13 cellular contexts compared by ENCODE assay signal in genomic region chr16:73916839-73917594, GRCh38.
"Had no signal": no experiment of that assay in that cellular context is flagged by ENCODE, and none has a peak within 500 bp of the region (broad histone marks: within the 10 kb centered on the region; RNA-seq: fewer than 3 reads in every experiment).

No MANE protein-coding gene starts in this region.

- H3K27ac ChIP-seq: parathyroid adenoma, spleen, tibial nerve had no signal

- DNase-seq: activated CD4-positive, alpha-beta T cell treated with anti-CD3 and anti-CD28 coated beads, Interleukin-2, amount 10 ng/mL, durations not matched to agents 7 days and 5 days; activated CD8-positive, alpha-beta memory T cell treated with anti-CD3 and anti-CD28 coated beads for 24 hours; activated naive CD4-positive, alpha-beta T cell treated with anti-CD3 and anti-CD28 coated beads for 36 hours; dermis blood vessel endothelial cell; islet precursor cell; spleen; stimulated activated CD4-positive, alpha-beta T cell treated with anti-CD3 and anti-CD28 coated beads, Interleukin-1b, Interleukin-23, amount 100 ng/mL, for 48 hours had no signal

- H3K4me3 ChIP-seq: spleen, tibial nerve had no signal

- ATAC-seq: activated T-helper 17 cell treated with anti-CD3 and anti-CD28 coated beads, Interleukin-2, amount 50 U/mL, for 72 hours; stimulated activated memory B cell treated with anti-CD40 and anti-IgM and Interleukin-4, amounts not matched to agents 10 μg/mL and 1 μg/mL and 100 μg/mL, for 72 hours; WTC11 had no signal

- H2AFZ ChIP-seq: parathyroid adenoma had no signal

- H3K4me3 Mint-ChIP-seq: activated CD4-positive, alpha-beta T cell treated with anti-CD3 and anti-CD28 coated beads, Interleukin-2, amount 10 ng/mL, durations not matched to agents 7 days and 5 days; activated naive CD4-positive, alpha-beta T cell treated with anti-CD3 and anti-CD28 coated beads for 36 hours; activated T-helper 17 cell treated with anti-CD3 and anti-CD28 coated beads, Interleukin-2, amount 50 U/mL, for 72 hours; stimulated activated memory B cell treated with anti-CD40 and anti-IgM and Interleukin-4, amounts not matched to agents 10 μg/mL and 1 μg/mL and 100 μg/mL, for 72 hours; T-helper 1 cell treated with Interleukin-12 subunit alpha and Interleukin-12 subunit beta and Interleukin-4 antibody, amounts not matched to agents 30 μg/mL and 1 μg/mL, for 36 hours; WTC11 had no signal

- H3K4me1 Mint-ChIP-seq: activated CD4-positive, alpha-beta T cell treated with anti-CD3 and anti-CD28 coated beads, Interleukin-2, amount 10 ng/mL, durations not matched to agents 7 days and 5 days; activated T-helper 17 cell treated with anti-CD3 and anti-CD28 coated beads, Interleukin-2, amount 50 U/mL, for 72 hours; stimulated activated memory B cell treated with anti-CD40 and anti-IgM and Interleukin-4, amounts not matched to agents 10 μg/mL and 1 μg/mL and 100 μg/mL, for 72 hours had no signal

- H3K36me3 ChIP-seq: spleen, tibial nerve had no signal

- H3K79me2 ChIP-seq: parathyroid adenoma had no signal

- H3K27ac Mint-ChIP-seq: activated CD4-positive, alpha-beta T cell treated with anti-CD3 and anti-CD28 coated beads, Interleukin-2, amount 10 ng/mL, durations not matched to agents 7 days and 5 days; activated naive CD4-positive, alpha-beta T cell treated with anti-CD3 and anti-CD28 coated beads for 36 hours; activated T-helper 17 cell treated with anti-CD3 and anti-CD28 coated beads, Interleukin-2, amount 50 U/mL, for 72 hours; stimulated activated memory B cell treated with anti-CD40 and anti-IgM and Interleukin-4, amounts not matched to agents 10 μg/mL and 1 μg/mL and 100 μg/mL, for 72 hours; T-helper 1 cell treated with Interleukin-12 subunit alpha and Interleukin-12 subunit beta and Interleukin-4 antibody, amounts not matched to agents 30 μg/mL and 1 μg/mL, for 36 hours; WTC11 had no signal

- H3K9ac ChIP-seq: parathyroid adenoma had no signal

- H3K36me3 Mint-ChIP-seq: stimulated activated memory B cell treated with anti-CD40 and anti-IgM and Interleukin-4, amounts not matched to agents 10 μg/mL and 1 μg/mL and 100 μg/mL, for 72 hours; WTC11 had no signal

- H3K9me3 Mint-ChIP-seq: activated CD4-positive, alpha-beta T cell treated with anti-CD3 and anti-CD28 coated beads, Interleukin-2, amount 10 ng/mL, durations not matched to agents 7 days and 5 days; activated naive CD4-positive, alpha-beta T cell treated with anti-CD3 and anti-CD28 coated beads for 36 hours; activated T-helper 17 cell treated with anti-CD3 and anti-CD28 coated beads, Interleukin-2, amount 50 U/mL, for 72 hours had no signal

- H3K4me1 ChIP-seq: parathyroid adenoma, spleen, tibial nerve had no signal

- H3K9me3 ChIP-seq: spleen, tibial nerve had no signal
